ENCODE assay signal across 24 cellular contexts in the genomic region with DNA sequence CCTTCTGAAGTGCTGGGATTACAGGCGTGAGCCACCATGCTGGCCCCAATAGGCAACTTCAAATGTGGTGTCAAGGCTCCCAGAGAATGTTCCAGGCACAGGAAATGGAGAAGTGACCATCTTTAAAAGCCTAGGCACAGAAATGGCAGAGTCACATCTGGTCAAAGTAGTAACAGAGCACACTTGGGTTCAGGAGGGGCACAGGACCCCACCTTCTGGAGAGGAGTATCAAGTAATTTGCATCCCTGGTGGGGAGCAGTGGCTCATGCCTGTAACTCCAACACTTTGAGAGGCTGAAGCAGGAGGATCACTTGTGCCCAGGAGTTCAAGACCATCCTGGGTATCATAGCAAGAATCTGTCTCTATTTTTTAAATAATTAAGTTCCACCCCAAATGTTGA. TPM values are rescaled to one million over a fixed set of nuclear protein-coding genes. Genes with fewer than 3 reads are reported as not detected.
DNase-seq lines count a peak whose midpoint lies in the region; ATAC-seq and TF ChIP-seq lines count a peak whose summit lies in the region.
"Had no signal": no experiment of that assay in that cellular context is flagged by ENCODE, and none has a peak within 500 bp of the region (broad histone marks: within the 10 kb centered on the region; RNA-seq: fewer than 3 reads in every experiment).

No MANE protein-coding gene starts in this region.

- WGBS in smooth muscle cell (ENCODE audit: low lambda C conversion rate), result 86% methylated on average over 1 of the region's 1 CpG

- H3K4me1 ChIP-seq in DOHH2 (ENCODE audit: control insufficient read depth, low read length), result peaks cover 26% of the 10 kb centered on the region
- no peaks in the 10 kb centered on the region for H3K4me1 ChIP-seq in smooth muscle cell (ENCODE audit: low read depth)

- intact Hi-C loops in activated CD4-positive, alpha-beta T cell treated with anti-CD3 and anti-CD28 coated beads for 36 hours (cut with DNase I, micrococcal nuclease), result loop anchor here in 1 of 2 experiments (1.0 to 2.0 kb wide), 4 partner anchors 30 to 66 kb away; partner anchors contain the start of genes CYB5R3, POLDIP3 and SERHL2
- intact Hi-C loops in activated T-helper 1 cell treated with anti-CD3 and anti-CD28 coated beads, Interleukin-12 subunit alpha, Interleukin-12 subunit beta, Interleukin-2, Interleukin-4 antibody, amounts not matched to agents 30 ng/mL and 10 ng/mL and 1 ng/mL, durations not matched to agents 14 hours and 24 hours and 36 hours (cut with micrococcal nuclease), result loop anchor here (1.0 to 2.0 kb wide), 2 partner anchors 30 to 32 kb away; partner anchors contain the start of gene SERHL2
- intact Hi-C loops in posterior cingulate gyrus (cut with DNase I), result no loop called here

- H3K27ac ChIP-seq in DOHH2 (ENCODE audit: low read depth, low read length), result peak overlapping the region; percentile 79
- no peak overlapping the region for H3K27ac ChIP-seq in caudate nucleus (ENCODE audit: low read depth, low read length)
- no peak overlapping the region for H3K27ac ChIP-seq in smooth muscle cell (ENCODE audit: low read depth)
- H3K27ac ChIP-seq: neutrophil had no signal

- peak overlapping the region; percentile 98 for H3K4me3 Mint-ChIP-seq in activated CD4-positive, alpha-beta T cell treated with anti-CD3 and anti-CD28 coated beads, Interleukin-2, amount 10 ng/mL, durations not matched to agents 7 days and 5 days
- no peak overlapping the region for H3K4me3 Mint-ChIP-seq in activated CD4-positive, alpha-beta T cell treated with anti-CD3 and anti-CD28 coated beads for 36 hours
- peak overlapping the region; percentile 85 for H3K4me3 Mint-ChIP-seq in activated T-helper 1 cell treated with anti-CD3 and anti-CD28 coated beads, Interleukin-12 subunit alpha, Interleukin-12 subunit beta, Interleukin-2, Interleukin-4 antibody, amounts not matched to agents 30 ng/mL and 10 ng/mL and 1 ng/mL, durations not matched to agents 14 hours and 24 hours and 36 hours
- peak overlapping the region; percentile 87 to 92 (median 89) for H3K4me3 Mint-ChIP-seq in nephron

- POLR2A ChIA-PET in activated CD4-positive, alpha-beta T cell treated with anti-CD3 and anti-CD28 coated beads, Interleukin-2, amount 10 ng/mL, durations not matched to agents 7 days and 5 days (lab: Charles Lee), result no interaction called here
- POLR2A ChIA-PET in activated CD4-positive, alpha-beta T cell treated with anti-CD3 and anti-CD28 coated beads for 36 hours (lab: Charles Lee), result interaction anchor here (3.3 kb wide), 1 partner anchor 33 kb away, joined by 13 read pairs; no protein-coding TSS in a partner anchor

- no peaks in the 10 kb centered on the region for H3K9me2 ChIP-seq in DOHH2 (replicated peaks; ENCODE audit: control insufficient read depth, low read length)

- H4K20me1 ChIP-seq in DOHH2 (ENCODE audit: control insufficient read depth, insufficient read depth, low read depth, low read length), result no peaks in the 10 kb centered on the region
- no peaks in the 10 kb centered on the region for H4K20me1 ChIP-seq in smooth muscle cell (ENCODE audit: low read depth)

- peak overlapping the region; percentile 79 for H3K4me2 ChIP-seq in DOHH2 (ENCODE audit: low read length)
- H3K4me2 ChIP-seq in smooth muscle cell, result no peak overlapping the region

- H3K27me3 ChIP-seq in DOHH2 (ENCODE audit: control insufficient read depth, low read length), result no peaks in the 10 kb centered on the region
- H3K27me3 ChIP-seq in smooth muscle cell (ENCODE audit: low read depth), result no peaks in the 10 kb centered on the region
- H3K27me3 ChIP-seq: heart right ventricle, neutrophil had no signal

- no peaks in the 10 kb centered on the region for H3K9me3 ChIP-seq in DOHH2 (ENCODE audit: control insufficient read depth, insufficient read depth, low read length)
- no peaks in the 10 kb centered on the region for H3K9me3 ChIP-seq in smooth muscle cell (replicated peaks; ENCODE audit: low read depth)
- H3K9me3 ChIP-seq: heart right ventricle, neutrophil had no signal

- H3K36me3 ChIP-seq in DOHH2 (ENCODE audit: control insufficient read depth, low read length) (peaks cover 82% of the 10 kb centered on the region), smooth muscle cell (ENCODE audit: low read depth) (no peaks in the 10 kb centered on the region)

- DNase-seq in activated CD4-positive, alpha-beta T cell treated with anti-CD3 and anti-CD28 coated beads, Interleukin-2, amount 10 ng/mL, durations not matched to agents 7 days and 5 days, result no peak
- DNase-seq in activated CD4-positive, alpha-beta T cell treated with anti-CD3 and anti-CD28 coated beads for 36 hours, result no peak
- DNase-seq in activated T-helper 1 cell treated with anti-CD3 and anti-CD28 coated beads, Interleukin-12 subunit alpha, Interleukin-12 subunit beta, Interleukin-2, Interleukin-4 antibody, amounts not matched to agents 30 ng/mL and 10 ng/mL and 1 ng/mL, durations not matched to agents 14 hours and 24 hours and 36 hours (ENCODE audit: low spot score), result no peak
- no peak for DNase-seq in caudate nucleus (lab: John Stamatoyannopoulos, UW)
- DNase-seq in smooth muscle cell (lab: John Stamatoyannopoulos, UW; ENCODE audit: unreplicated experiment), result no peak
- DNase-seq in posterior cingulate gyrus, result no peak
- DNase-seq: activated CD4-positive, alpha-beta T cell treated with anti-CD3 and anti-CD28 coated beads, Interleukin-2, amount 50 U/mL, for 4 hours; activated T-cell treated with anti-CD3 and anti-CD28 coated beads, Interleukin-2, amount 50 U/mL, for 72 hours; dermis blood vessel endothelial cell; heart right ventricle; HFFc6; midbrain; NCI-H1436; NCI-H2171; OCI-M1; SHP77; stimulated activated CD4-positive, alpha-beta T cell treated with anti-CD3 and anti-CD28 coated beads, Interleukin-4, amount 100 ng/mL, for 4 hours; T-helper 1 cell had no signal

- CTCF ChIA-PET in activated CD4-positive, alpha-beta T cell treated with anti-CD3 and anti-CD28 coated beads, Interleukin-2, amount 10 ng/mL, durations not matched to agents 7 days and 5 days (lab: Charles Lee), result no interaction called here
- CTCF ChIA-PET in activated CD4-positive, alpha-beta T cell treated with anti-CD3 and anti-CD28 coated beads for 36 hours (lab: Charles Lee), result no interaction called here

- H3K79me2 ChIP-seq in DOHH2 (ENCODE audit: control insufficient read depth, low read length) (peaks cover 45% of the 10 kb centered on the region), smooth muscle cell (ENCODE audit: low read depth) (peaks cover 5% of the 10 kb centered on the region)

- H3K9me3 Mint-ChIP-seq in activated CD4-positive, alpha-beta T cell treated with anti-CD3 and anti-CD28 coated beads, Interleukin-2, amount 10 ng/mL, durations not matched to agents 7 days and 5 days, result no peaks in the 10 kb centered on the region
- no peaks in the 10 kb centered on the region for H3K9me3 Mint-ChIP-seq in activated CD4-positive, alpha-beta T cell treated with anti-CD3 and anti-CD28 coated beads for 36 hours (ENCODE audit: low read depth)
- no peaks in the 10 kb centered on the region for H3K9me3 Mint-ChIP-seq in activated T-helper 1 cell treated with anti-CD3 and anti-CD28 coated beads, Interleukin-12 subunit alpha, Interleukin-12 subunit beta, Interleukin-2, Interleukin-4 antibody, amounts not matched to agents 30 ng/mL and 10 ng/mL and 1 ng/mL, durations not matched to agents 14 hours and 24 hours and 36 hours
- no peaks in the 10 kb centered on the region for H3K9me3 Mint-ChIP-seq in nephron
- H3K9me3 Mint-ChIP-seq: activated T-cell treated with anti-CD3 and anti-CD28 coated beads, Interleukin-2, amount 50 U/mL, for 72 hours; HFFc6 had no signal

- peak overlapping the region; percentile 83 for H3K27ac Mint-ChIP-seq in activated CD4-positive, alpha-beta T cell treated with anti-CD3 and anti-CD28 coated beads, Interleukin-2, amount 10 ng/mL, durations not matched to agents 7 days and 5 days
- H3K27ac Mint-ChIP-seq in activated CD4-positive, alpha-beta T cell treated with anti-CD3 and anti-CD28 coated beads for 36 hours, result no peak overlapping the region
- no peak overlapping the region for H3K27ac Mint-ChIP-seq in activated T-helper 1 cell treated with anti-CD3 and anti-CD28 coated beads, Interleukin-12 subunit alpha, Interleukin-12 subunit beta, Interleukin-2, Interleukin-4 antibody, amounts not matched to agents 30 ng/mL and 10 ng/mL and 1 ng/mL, durations not matched to agents 14 hours and 24 hours and 36 hours
- no peak overlapping the region for H3K27ac Mint-ChIP-seq in nephron
- H3K27ac Mint-ChIP-seq: activated T-cell treated with anti-CD3 and anti-CD28 coated beads, Interleukin-2, amount 50 U/mL, for 72 hours; HFFc6 had no signal

- TF ChIP-seq CTCF in DOHH2 (IDR thresholded peaks at IDR 0.05; ENCODE audit: low read depth, low read length, poor library complexity, severe bottlenecking) (no peak), nephron (IDR thresholded peaks at IDR 0.05; ENCODE audit: unreplicated experiment in 3 of 3) (no peak), smooth muscle cell (IDR thresholded peaks at IDR 0.05; ENCODE audit: borderline replicate concordance, insufficient read depth, poor library complexity, severe bottlenecking) (no peak)

- H3F3A ChIP-seq in DOHH2 (ENCODE audit: control insufficient read depth, insufficient read depth), result peaks cover 15% of the 10 kb centered on the region
- peaks cover 11% of the 10 kb centered on the region for H3F3A ChIP-seq in smooth muscle cell (ENCODE audit: low read depth)

- no peak overlapping the region for H3K9ac ChIP-seq in smooth muscle cell (ENCODE audit: low read depth)

- H3K4me3 ChIP-seq in DOHH2 (ENCODE audit: low read length), result peak overlapping the region; percentile 83; the same call in 1 of the 2 replicates
- H3K4me3 ChIP-seq in smooth muscle cell, result no peak overlapping the region

- peaks cover 42% of the 10 kb centered on the region for H3K36me3 Mint-ChIP-seq in activated CD4-positive, alpha-beta T cell treated with anti-CD3 and anti-CD28 coated beads, Interleukin-2, amount 10 ng/mL, durations not matched to agents 7 days and 5 days (ENCODE audit: low read depth)
- H3K36me3 Mint-ChIP-seq in activated CD4-positive, alpha-beta T cell treated with anti-CD3 and anti-CD28 coated beads for 36 hours (ENCODE audit: low read depth), result peaks cover 54% of the 10 kb centered on the region
- peaks cover 36% of the 10 kb centered on the region for H3K36me3 Mint-ChIP-seq in activated T-helper 1 cell treated with anti-CD3 and anti-CD28 coated beads, Interleukin-12 subunit alpha, Interleukin-12 subunit beta, Interleukin-2, Interleukin-4 antibody, amounts not matched to agents 30 ng/mL and 10 ng/mL and 1 ng/mL, durations not matched to agents 14 hours and 24 hours and 36 hours (ENCODE audit: low read depth)
- H3K36me3 Mint-ChIP-seq in nephron (ENCODE audit: low read depth), result peaks cover 45% of the 10 kb centered on the region

- no peak overlapping the region for H2AFZ ChIP-seq in smooth muscle cell (ENCODE audit: low read depth)

- no peak for ATAC-seq in activated CD4-positive, alpha-beta T cell treated with anti-CD3 and anti-CD28 coated beads for 36 hours

- no peaks in the 10 kb centered on the region for H3K27me3 Mint-ChIP-seq in activated CD4-positive, alpha-beta T cell treated with anti-CD3 and anti-CD28 coated beads, Interleukin-2, amount 10 ng/mL, durations not matched to agents 7 days and 5 days
- no peaks in the 10 kb centered on the region for H3K27me3 Mint-ChIP-seq in activated CD4-positive, alpha-beta T cell treated with anti-CD3 and anti-CD28 coated beads for 36 hours
- no peaks in the 10 kb centered on the region for H3K27me3 Mint-ChIP-seq in activated T-helper 1 cell treated with anti-CD3 and anti-CD28 coated beads, Interleukin-12 subunit alpha, Interleukin-12 subunit beta, Interleukin-2, Interleukin-4 antibody, amounts not matched to agents 30 ng/mL and 10 ng/mL and 1 ng/mL, durations not matched to agents 14 hours and 24 hours and 36 hours (ENCODE audit: insufficient read depth)
- no peaks in the 10 kb centered on the region for H3K27me3 Mint-ChIP-seq in nephron (ENCODE audit: low read depth)

- peaks cover 10% of the 10 kb centered on the region for H3K4me1 Mint-ChIP-seq in activated CD4-positive, alpha-beta T cell treated with anti-CD3 and anti-CD28 coated beads, Interleukin-2, amount 10 ng/mL, durations not matched to agents 7 days and 5 days
- H3K4me1 Mint-ChIP-seq in activated CD4-positive, alpha-beta T cell treated with anti-CD3 and anti-CD28 coated beads for 36 hours, result peaks cover 9% of the 10 kb centered on the region
- peaks cover 18% of the 10 kb centered on the region for H3K4me1 Mint-ChIP-seq in activated T-helper 1 cell treated with anti-CD3 and anti-CD28 coated beads, Interleukin-12 subunit alpha, Interleukin-12 subunit beta, Interleukin-2, Interleukin-4 antibody, amounts not matched to agents 30 ng/mL and 10 ng/mL and 1 ng/mL, durations not matched to agents 14 hours and 24 hours and 36 hours (ENCODE audit: low read depth)
- peaks cover 12% of the 10 kb centered on the region for H3K4me1 Mint-ChIP-seq in nephron

RNA-seq across cellular contexts. Expression of gene SERHL2, which starts 29.2 kb away (rescaled TPM):
- under 1 TPM; 0.83 to 0.97 TPM for total RNA-seq in activated CD4-positive, alpha-beta T cell treated with anti-CD3 and anti-CD28 coated beads, Interleukin-2, amount 10 ng/mL, durations not matched to agents 7 days and 5 days
- total RNA-seq in activated CD4-positive, alpha-beta T cell treated with anti-CD3 and anti-CD28 coated beads for 36 hours, result 1 to 10 TPM in 1 of 2 experiments, under 1 TPM in 1; 0.78 to 2.1 TPM
- total RNA-seq in activated T-helper 1 cell treated with anti-CD3 and anti-CD28 coated beads, Interleukin-12 subunit alpha, Interleukin-12 subunit beta, Interleukin-2, Interleukin-4 antibody, amounts not matched to agents 30 ng/mL and 10 ng/mL and 1 ng/mL, durations not matched to agents 14 hours and 24 hours and 36 hours, result 1.4 and 2.1 TPM in 2 replicates
- 1.3 and 5.3 TPM in 2 replicates for total RNA-seq in smooth muscle cell
- 4.6 and 7.7 TPM in 2 replicates for polyA plus RNA-seq in smooth muscle cell
- total RNA-seq: A172 had no signal

RNA-seq across cellular contexts. Expression of gene POLDIP3, which starts 31.7 kb away (rescaled TPM):
- total RNA-seq in activated CD4-positive, alpha-beta T cell treated with anti-CD3 and anti-CD28 coated beads, Interleukin-2, amount 10 ng/mL, durations not matched to agents 7 days and 5 days, result 10 to 100 TPM; 83.4 to 97.7 TPM
- total RNA-seq in activated CD4-positive, alpha-beta T cell treated with anti-CD3 and anti-CD28 coated beads for 36 hours, result 10 to 100 TPM; 77.6 to 88.6 TPM
- 77.9 and 87.2 TPM in 2 replicates for total RNA-seq in activated T-helper 1 cell treated with anti-CD3 and anti-CD28 coated beads, Interleukin-12 subunit alpha, Interleukin-12 subunit beta, Interleukin-2, Interleukin-4 antibody, amounts not matched to agents 30 ng/mL and 10 ng/mL and 1 ng/mL, durations not matched to agents 14 hours and 24 hours and 36 hours
- 27.8 and 31.1 TPM in 2 replicates for total RNA-seq in smooth muscle cell
- polyA plus RNA-seq in smooth muscle cell, result 45.5 and 49.4 TPM in 2 replicates

RNA-seq across cellular contexts. Expression of gene ATP5MGL, which starts 57.4 kb away (rescaled TPM):
- total RNA-seq in activated CD4-positive, alpha-beta T cell treated with anti-CD3 and anti-CD28 coated beads, Interleukin-2, amount 10 ng/mL, durations not matched to agents 7 days and 5 days, result under 1 TPM; 0.45 to 0.71 TPM
- total RNA-seq in activated CD4-positive, alpha-beta T cell treated with anti-CD3 and anti-CD28 coated beads for 36 hours, result under 1 TPM; 0.54 to 0.69 TPM
- 0.49 TPM in 1 of 2 replicates, not detected in the other for total RNA-seq in activated T-helper 1 cell treated with anti-CD3 and anti-CD28 coated beads, Interleukin-12 subunit alpha, Interleukin-12 subunit beta, Interleukin-2, Interleukin-4 antibody, amounts not matched to agents 30 ng/mL and 10 ng/mL and 1 ng/mL, durations not matched to agents 14 hours and 24 hours and 36 hours
- 1.3 and 2.8 TPM in 2 replicates for total RNA-seq in smooth muscle cell
- polyA plus RNA-seq in smooth muscle cell, result 0.41 TPM in 1 of 2 replicates, not detected in the other
- total RNA-seq: A172, dermis blood vessel endothelial cell, M059J had no signal
- polyA plus RNA-seq: BJ, heart right ventricle had no signal
